In the genomic region with DNA sequence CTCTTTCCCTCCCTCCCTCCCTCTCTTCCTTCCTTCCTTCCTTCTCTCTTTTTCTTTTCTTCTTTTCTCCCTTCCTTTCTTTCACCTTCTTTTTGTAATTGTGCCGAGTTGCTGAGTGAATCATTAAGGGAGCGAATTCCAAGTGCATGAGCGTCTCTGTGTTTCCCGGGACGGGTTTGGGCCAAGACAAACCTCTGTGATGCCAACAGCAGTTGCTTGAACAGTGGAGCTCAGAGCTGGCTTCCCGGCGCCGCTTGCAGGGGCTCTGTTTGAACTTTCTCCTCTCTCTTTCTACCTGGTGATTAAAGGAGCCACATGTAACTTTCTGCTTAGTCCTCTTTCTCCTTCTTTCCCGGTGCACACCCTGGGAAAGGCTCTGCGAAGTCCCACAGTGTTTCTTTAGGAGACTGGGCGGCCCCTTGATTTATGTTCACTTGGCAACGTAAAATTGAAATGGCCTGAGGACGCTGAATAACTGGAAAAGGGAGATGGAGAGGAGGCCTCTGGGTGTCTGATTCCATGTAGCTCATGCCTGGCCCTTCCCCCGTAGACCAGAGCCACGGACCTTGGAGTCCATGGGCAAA, we compare ENCODE assay signal across 9 cellular contexts. TPM values are rescaled to one million over a fixed set of nuclear protein-coding genes. Genes with fewer than 3 reads are reported as not detected.
A peak's percentile ranks its signal among the peaks of the same experiment; 100 is the strongest.
DNase-seq lines count a peak whose midpoint lies in the region; ATAC-seq and TF ChIP-seq lines count a peak whose summit lies in the region.
"Had no signal": no experiment of that assay in that cellular context is flagged by ENCODE, and none has a peak within 500 bp of the region (broad histone marks: within the 10 kb centered on the region; RNA-seq: fewer than 3 reads in every experiment).

No MANE protein-coding gene starts in this region.

- TF ChIP-seq EP300 in suprapubic skin (IDR thresholded peaks at IDR 0.05): no peak

- WGBS in suprapubic skin: 19% methylated on average over 15 of the region's 15 CpGs

- peaks cover 77% of the 10 kb centered on the region for H3K4me1 Mint-ChIP-seq in HFFc6 (ENCODE audit: low read depth)
- H3K4me1 Mint-ChIP-seq in T-cell: peaks cover 7 to 9% (median 9%) of the 10 kb centered on the region in 3 donors
- H3K4me1 Mint-ChIP-seq in activated naive CD4-positive, alpha-beta T cell treated with anti-CD3 and anti-CD28 coated beads, Interleukin-2, amount 10 ng/mL, durations not matched to agents 7 days and 5 days: peaks cover 5% of the 10 kb centered on the region

- TF ChIP-seq CTCF in HFFc6 (IDR thresholded peaks at IDR 0.05) (no peak), suprapubic skin (IDR thresholded peaks at IDR 0.05) (no peak)

- H3K36me3 ChIP-seq in suprapubic skin: no peaks in the 10 kb centered on the region

- H3K27ac Mint-ChIP-seq in HFFc6: peak overlapping the region; percentile 100
- H3K27ac Mint-ChIP-seq in T-cell: no peak overlapping the region
- H3K27ac Mint-ChIP-seq in activated naive CD4-positive, alpha-beta T cell treated with anti-CD3 and anti-CD28 coated beads, Interleukin-2, amount 10 ng/mL, durations not matched to agents 7 days and 5 days: no peak overlapping the region

- no peaks in the 10 kb centered on the region for H3K27me3 ChIP-seq in suprapubic skin

- peaks cover 7% of the 10 kb centered on the region; the same call in 1 of the 2 replicates for H3K36me3 Mint-ChIP-seq in HFFc6 (ENCODE audit: low read depth)
- H3K36me3 Mint-ChIP-seq in T-cell: no peaks in the 10 kb centered on the region
- H3K36me3 Mint-ChIP-seq in activated naive CD4-positive, alpha-beta T cell treated with anti-CD3 and anti-CD28 coated beads, Interleukin-2, amount 10 ng/mL, durations not matched to agents 7 days and 5 days: no peaks in the 10 kb centered on the region

- no peak for TF ChIP-seq POLR2A in suprapubic skin (IDR thresholded peaks at IDR 0.05)

- H3K27ac ChIP-seq in suprapubic skin: peak overlapping the region; percentile 85

- POLR2A ChIA-PET in T-cell (lab: Charles Lee): no interaction called here

- peaks cover 55% of the 10 kb centered on the region for H3K4me1 ChIP-seq in suprapubic skin

- peak overlapping the region; percentile 83 for H3K4me3 Mint-ChIP-seq in HFFc6
- H3K4me3 Mint-ChIP-seq in T-cell: no peak overlapping the region
- H3K4me3 Mint-ChIP-seq in activated naive CD4-positive, alpha-beta T cell treated with anti-CD3 and anti-CD28 coated beads, Interleukin-2, amount 10 ng/mL, durations not matched to agents 7 days and 5 days: no peak overlapping the region

- in situ Hi-C loops in T47D (cut with HindIII; ENCODE audit: low pct_unique_long_range_greater_than_20kb, low sequenced_read_pairs): no loop called here

- H3K9me3 Mint-ChIP-seq in HFFc6: no peaks in the 10 kb centered on the region
- no peaks in the 10 kb centered on the region for H3K9me3 Mint-ChIP-seq in T-cell
- H3K9me3 Mint-ChIP-seq in activated naive CD4-positive, alpha-beta T cell treated with anti-CD3 and anti-CD28 coated beads, Interleukin-2, amount 10 ng/mL, durations not matched to agents 7 days and 5 days: no peaks in the 10 kb centered on the region

- H3K27me3 Mint-ChIP-seq in HFFc6 (ENCODE audit: insufficient read depth): peaks cover 6% of the 10 kb centered on the region
- peaks cover 7 to 23% of the 10 kb centered on the region in 2 donors for H3K27me3 Mint-ChIP-seq in T-cell
- H3K27me3 Mint-ChIP-seq in activated naive CD4-positive, alpha-beta T cell treated with anti-CD3 and anti-CD28 coated beads, Interleukin-2, amount 10 ng/mL, durations not matched to agents 7 days and 5 days: peaks cover 62% of the 10 kb centered on the region

- CTCF ChIA-PET in T-cell (lab: Charles Lee): no interaction called here
- CTCF ChIA-PET in activated naive CD4-positive, alpha-beta T cell treated with anti-CD3 and anti-CD28 coated beads, Interleukin-2, amount 10 ng/mL, durations not matched to agents 7 days and 5 days (lab: Charles Lee): no interaction called here

- DNase-seq in HFFc6: peak; percentile 92
- DNase-seq in T47D (ENCODE audit: low read depth in 1 of 2, low spot score in 1 of 2): peak; percentile 44 to 86
- DNase-seq in left kidney (ENCODE audit: low read depth, low spot score): peak; percentile 92
- peak; percentile 83 to 88 for DNase-seq in suprapubic skin (ENCODE audit: low spot score in 2 of 2)
- DNase-seq in T-cell: no peak
- no peak for DNase-seq in NK-92 (lab: John Stamatoyannopoulos, UW; ENCODE audit: unreplicated experiment)
- DNase-seq in activated naive CD4-positive, alpha-beta T cell treated with anti-CD3 and anti-CD28 coated beads, Interleukin-2, amount 10 ng/mL, durations not matched to agents 7 days and 5 days: no peak
- no peak for DNase-seq in mesenteric fat pad (ENCODE audit: low spot score)
- DNase-seq: NCI-H774 had no signal

- no peaks in the 10 kb centered on the region for H3K9me3 ChIP-seq in suprapubic skin

- no peak for ATAC-seq in T-cell (replicated peaks in 1 of 4)

- peak overlapping the region; percentile 29 for H3K4me3 ChIP-seq in suprapubic skin

RNA-seq across cellular contexts. Expression of gene MAP1LC3B2, which starts 33.7 kb away (rescaled TPM):
- total RNA-seq in HFFc6 (2021; fragmentation: NEBNext Ultra II Directional; extraction: Animal tissue kit (Norgen Biotek cat#: 25700)): 1 to 10 TPM; 1.7 to 3.7 (median 2.9) TPM
- 10 to 100 TPM in 1 of 4 donors, 1 to 10 TPM in 2, not detected in 1; 3.5 to 13.9 (median 5.6) TPM for total RNA-seq in suprapubic skin
- 1 to 10 TPM in 4 of 5 donors, under 1 TPM in 1; 0.92 to 4.6 (median 1.4) TPM for total RNA-seq in T-cell
- 1.1 TPM for total RNA-seq in mesenteric fat pad

Comparison
In these comparisons a context has a peak if more than half of its experiments do, and no peak if none do; other contexts are left out.
1. DNase-seq: peak in HFFc6 (single experiment), T47D (2 of 2), left kidney (single experiment) and suprapubic skin (2 of 2); none in T-cell (0 of 34), NK-92 (single experiment), activated naive CD4-positive, alpha-beta T cell treated with anti-CD3 and anti-CD28 coated beads, Interleukin-2, amount 10 ng/mL, durations not matched to agents 7 days and 5 days (single experiment) and mesenteric fat pad (single experiment).